In genomic region chr2:54115284-54116137, GRCh38 we compare ENCODE assay signal across 8 cellular contexts.
DNase-seq lines count a peak whose midpoint lies in the region; ATAC-seq and TF ChIP-seq lines count a peak whose summit lies in the region.

Gene ACYP2 (plus strand): TSS chr2:54115615.

- peak within 1 kb of the TSS; percentile 87 for H3K27ac ChIP-seq in C4-2B
- peak within 1 kb of the TSS; percentile 96 to 99 for H3K27ac ChIP-seq in coronary artery

- peak; percentile 92 for DNase-seq in NCI-H526 treated with DMSO at 0.1 percent for 48 hours (lab: John Stamatoyannopoulos, UW)
- peak; percentile 94 for DNase-seq in activated CD4-positive, alpha-beta T cell treated with anti-CD3 and anti-CD28 coated beads for 48 hours
- peak; percentile 97 for DNase-seq in coronary artery (ENCODE audit: low spot score)
- peak; percentile 99 for DNase-seq in left kidney (ENCODE audit: low read depth, low spot score)
- DNase-seq in stimulated activated CD4-positive, alpha-beta T cell treated with anti-CD3 and anti-CD28 coated beads, Interleukin-1b, Interleukin-23, amount 100 ng/mL, for 48 hours: peak; percentile 92

- ATAC-seq in GM19351 (IDR thresholded peaks at IDR 0.05; ENCODE audit: unreplicated experiment) (peak; percentile 80), HG03520 (IDR thresholded peaks at IDR 0.05; ENCODE audit: unreplicated experiment) (peak; percentile 85)

- H3K4me3 ChIP-seq in coronary artery: peak within 1 kb of the TSS; percentile 86

- TF ChIP-seq CTCF in C4-2B (conservative IDR thresholded peaks at IDR 0.05) (peak; percentile 24), coronary artery (IDR thresholded peaks at IDR 0.05) (no peak)

Comparison
In these comparisons a context has a peak if more than half of its experiments do, and no peak if none do; other contexts are left out.
1. Peak in every context shown above with its lines: DNase-seq, ATAC-seq, H3K4me3 ChIP-seq and H3K27ac ChIP-seq.